In the genomic region with DNA sequence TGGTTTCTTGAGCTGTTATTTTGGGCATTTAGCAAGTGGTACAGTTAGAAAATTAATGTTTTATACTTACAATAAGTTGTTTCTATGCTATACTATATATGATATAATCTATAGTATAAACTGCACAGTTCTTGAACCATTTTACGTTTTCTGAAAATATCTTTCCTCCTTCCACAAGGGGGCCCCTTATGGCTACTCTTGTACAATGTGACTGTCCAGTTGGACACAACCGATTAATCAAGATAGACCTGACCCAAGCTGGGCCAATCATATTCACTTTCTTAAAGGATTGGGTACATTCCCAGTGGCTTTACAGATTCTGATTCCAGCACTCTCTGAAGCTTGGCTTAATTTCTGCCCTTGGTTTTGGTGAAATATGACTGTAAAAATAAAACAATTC, we compare ENCODE assay signal across 12 cellular contexts.
A peak's percentile ranks its signal among the peaks of the same experiment; 100 is the strongest.
DNase-seq lines count a peak whose midpoint lies in the region; ATAC-seq and TF ChIP-seq lines count a peak whose summit lies in the region.
"Had no signal": no experiment of that assay in that cellular context is flagged by ENCODE, and none has a peak within 500 bp of the region (broad histone marks: within the 10 kb centered on the region; RNA-seq: fewer than 3 reads in every experiment).

No MANE protein-coding gene starts in this region.

- no peak overlapping the region for H3K9ac ChIP-seq in smooth muscle cell (ENCODE audit: low read depth)

- peak; percentile 52 for TF ChIP-seq CTCF in RWPE2 (IDR thresholded peaks at IDR 0.05; ENCODE audit: poor library complexity, severe bottlenecking)
- peak; percentile 34 for TF ChIP-seq CTCF in fibroblast of the aortic adventitia (IDR thresholded peaks at IDR 0.05; ENCODE audit: insufficient read depth, low read length)
- peak; percentile 35 for TF ChIP-seq CTCF in smooth muscle cell (IDR thresholded peaks at IDR 0.05; ENCODE audit: borderline replicate concordance, insufficient read depth, poor library complexity, severe bottlenecking)
- TF ChIP-seq CTCF in right lobe of liver (IDR thresholded peaks at IDR 0.05), result no peak
- TF ChIP-seq CTCF in RWPE1 (conservative IDR thresholded peaks at IDR 0.05; ENCODE audit: low read depth), result no peak

- H4K20me1 ChIP-seq in smooth muscle cell (ENCODE audit: low read depth), result no peaks in the 10 kb centered on the region

- TF ChIP-seq POLR2A in right lobe of liver (IDR thresholded peaks at IDR 0.05), result no peak

- H3K27ac ChIP-seq in RWPE2 (ENCODE audit: poor library complexity, severe bottlenecking) (peak overlapping the region; percentile 74), smooth muscle cell (ENCODE audit: low read depth) (no peak overlapping the region), right lobe of liver (no peak overlapping the region), RWPE1 (no peak overlapping the region)

- DNase-seq in HT-29 (ENCODE audit: low spot score), result peak; percentile 42
- no peak for DNase-seq in RWPE2 (ENCODE audit: low spot score)
- peak; percentile 52 for DNase-seq in fibroblast of the aortic adventitia (ENCODE audit: low read depth)
- no peak for DNase-seq in smooth muscle cell (lab: John Stamatoyannopoulos, UW; ENCODE audit: unreplicated experiment)
- DNase-seq in right lobe of liver, result no peak
- no peak for DNase-seq in RWPE1 (ENCODE audit: low spot score)
- DNase-seq: activated CD8-positive, alpha-beta memory T cell treated with anti-CD3 and anti-CD28 coated beads, Interleukin-2, amount 10 ng/mL, durations not matched to agents 7 days and 5 days; erythroblast; naive thymus-derived CD8-positive, alpha-beta T cell; NK-92 treated with Interleukin-12 subunit alpha and Interleukin-12 subunit beta, amount 100 ng/mL, for 24 hours; stimulated activated naive CD4-positive, alpha-beta T cell had no signal

- H3K36me3 ChIP-seq in RWPE2 (ENCODE audit: low read depth) (no peaks in the 10 kb centered on the region), smooth muscle cell (ENCODE audit: low read depth) (no peaks in the 10 kb centered on the region), right lobe of liver (no peaks in the 10 kb centered on the region)

- H2AFZ ChIP-seq in smooth muscle cell (ENCODE audit: low read depth), result no peak overlapping the region

- intact Hi-C loops in right lobe of liver (cut with DNase I), result no loop called here

- CTCF ChIA-PET in RWPE1 (lab: Yijun Ruan, JAX), result no interaction called here

- H3K27me3 ChIP-seq in RWPE2 (ENCODE audit: insufficient read depth, poor library complexity, severe bottlenecking) (no peaks in the 10 kb centered on the region), smooth muscle cell (ENCODE audit: low read depth) (no peaks in the 10 kb centered on the region), right lobe of liver (peaks cover 0 to 7% of the 10 kb centered on the region in 2 donors)

- H3F3A ChIP-seq in smooth muscle cell (ENCODE audit: low read depth), result no peaks in the 10 kb centered on the region

- H3K79me2 ChIP-seq in smooth muscle cell (ENCODE audit: low read depth), result no peaks in the 10 kb centered on the region

- H3K9me3 ChIP-seq in RWPE2 (ENCODE audit: severe bottlenecking) (no peaks in the 10 kb centered on the region), smooth muscle cell (replicated peaks; ENCODE audit: low read depth) (no peaks in the 10 kb centered on the region), right lobe of liver (no peaks in the 10 kb centered on the region)

- POLR2A ChIA-PET in RWPE1 (lab: Yijun Ruan, JAX; ENCODE audit: low non-redundant PET), result no interaction called here

- WGBS in smooth muscle cell (ENCODE audit: low lambda C conversion rate), result 78% methylated on average over 2 of the region's 2 CpGs
- 38% methylated on average over 2 of the region's 2 CpGs for WGBS in right lobe of liver (ENCODE audit: insufficient coverage, low coverage, low lambda C conversion rate, missing lambda C conversion rate)

- H3K4me1 ChIP-seq in RWPE2 (ENCODE audit: insufficient read depth, poor library complexity, severe bottlenecking), result peaks cover 22% of the 10 kb centered on the region
- no peaks in the 10 kb centered on the region for H3K4me1 ChIP-seq in smooth muscle cell (ENCODE audit: low read depth)
- no peaks in the 10 kb centered on the region for H3K4me1 ChIP-seq in right lobe of liver

- H3K4me3 ChIP-seq in RWPE2 (ENCODE audit: severe bottlenecking), result no peak overlapping the region
- no peak overlapping the region for H3K4me3 ChIP-seq in fibroblast of the aortic adventitia (ENCODE audit: low read depth, low read length)
- no peak overlapping the region for H3K4me3 ChIP-seq in smooth muscle cell
- H3K4me3 ChIP-seq in right lobe of liver, result no peak overlapping the region

- no peak for ATAC-seq in RWPE2 (ENCODE audit: low read depth)
- ATAC-seq in GM18868 (IDR thresholded peaks at IDR 0.05; ENCODE audit: unreplicated experiment), result no peak
- no peak for ATAC-seq in right lobe of liver
- ATAC-seq: activated CD8-positive, alpha-beta memory T cell treated with anti-CD3 and anti-CD28 coated beads, Interleukin-2, amount 10 ng/mL, durations not matched to agents 7 days and 5 days; naive thymus-derived CD8-positive, alpha-beta T cell had no signal

- no peak overlapping the region for H3K4me2 ChIP-seq in smooth muscle cell

Comparison
In these comparisons a context has a peak if more than half of its experiments do, and no peak if none do; other contexts are left out.
1. DNase-seq: peak in HT-29 (single experiment) and fibroblast of the aortic adventitia (single experiment); none in RWPE2 (single experiment), smooth muscle cell (single experiment), right lobe of liver (0 of 3) and RWPE1 (single experiment).
2. CTCF ChIP-seq: peak in RWPE2 (single experiment), fibroblast of the aortic adventitia (single experiment) and smooth muscle cell (single experiment); none in right lobe of liver (0 of 4) and RWPE1 (single experiment).